In genomic region chr6:73612611-73613010, GRCh38 we compare ENCODE assay signal across 30 cellular contexts.
"Had no signal": no experiment of that assay in that cellular context is flagged by ENCODE, and none has a peak within 500 bp of the region (broad histone marks: within the 10 kb centered on the region; RNA-seq: fewer than 3 reads in every experiment).

No MANE protein-coding gene starts in this region.

- H3K4me1 Mint-ChIP-seq: activated naive CD4-positive, alpha-beta T cell treated with anti-CD3 and anti-CD28 coated beads, Interleukin-2, amount 10 ng/mL, durations not matched to agents 7 days and 5 days; brain had no signal

- H3K27me3 Mint-ChIP-seq: activated CD4-positive, alpha-beta memory T cell treated with anti-CD3 and anti-CD28 coated beads, Interleukin-2, amount 10 ng/mL, durations not matched to agents 7 days and 5 days; activated CD8-positive, alpha-beta memory T cell treated with anti-CD3 and anti-CD28 coated beads, Interleukin-2, amount 10 ng/mL, durations not matched to agents 7 days and 5 days; activated naive CD4-positive, alpha-beta T cell treated with anti-CD3 and anti-CD28 coated beads, Interleukin-2, amount 10 ng/mL, durations not matched to agents 7 days and 5 days; activated naive CD8-positive, alpha-beta T cell; activated naive CD8-positive, alpha-beta T cell treated with anti-CD3 and anti-CD28 coated beads, Interleukin-2, amount 50 U/mL, for 24 hours; brain had no signal

- H3K27ac ChIP-seq: KMS-11, SJCRH30, SK-N-MC, WERI-Rb-1 had no signal

- ATAC-seq: activated CD8-positive, alpha-beta memory T cell treated with anti-CD3 and anti-CD28 coated beads, Interleukin-2, amount 10 ng/mL, durations not matched to agents 7 days and 5 days; activated naive CD8-positive, alpha-beta T cell treated with anti-CD3 and anti-CD28 coated beads, Interleukin-2, amount 50 U/mL, for 24 hours had no signal

- DNase-seq: activated CD4-positive, alpha-beta memory T cell treated with anti-CD3 and anti-CD28 coated beads, Interleukin-2, amount 10 ng/mL, durations not matched to agents 7 days and 5 days; activated CD4-positive, alpha-beta T cell treated with anti-CD3 and anti-CD28 coated beads for 1 hour; activated CD4-positive, alpha-beta T cell treated with anti-CD3 and anti-CD28 coated beads for 48 hours; activated CD4-positive, CD25-positive, alpha-beta regulatory T cell; activated CD8-positive, alpha-beta memory T cell treated with anti-CD3 and anti-CD28 coated beads for 24 hours; activated CD8-positive, alpha-beta memory T cell treated with anti-CD3 and anti-CD28 coated beads, Interleukin-2, amount 10 ng/mL, durations not matched to agents 7 days and 5 days; activated CD8-positive, alpha-beta memory T cell treated with anti-CD3 and anti-CD28 coated beads, Interleukin-2, amount 50 U/mL, for 48 hours; activated effector memory CD4-positive, alpha-beta T cell treated with Interleukin-2 at 50 U/mL for 16 hours; activated naive CD4-positive, alpha-beta T cell treated with anti-CD3 and anti-CD28 coated beads, Interleukin-2, amount 10 ng/mL, durations not matched to agents 7 days and 5 days; activated naive CD8-positive, alpha-beta T cell treated with anti-CD3 and anti-CD28 coated beads, Interleukin-2, amount 50 U/mL, for 24 hours; activated T-cell treated with anti-CD3 and anti-CD28 coated beads, Interleukin-2, amount 50 U/mL, for 48 hours; anterior cingulate cortex; caudate nucleus; NCI-H1092 treated with DMSO at 0.1 percent for 48 hours; NCI-H1417 treated with DMSO at 0.1 percent for 48 hours; NCI-H187 treated with DMSO at 0.1 percent for 48 hours; NCI-H2081; NCI-H345; NCI-H510A; NCI-H526; NCI-H748 treated with DMSO at 0.1 percent for 48 hours; OCI-M1; SHP77; SJCRH30; T1000; WERI-Rb-1 had no signal

- H3K9me3 Mint-ChIP-seq: activated CD4-positive, alpha-beta memory T cell treated with anti-CD3 and anti-CD28 coated beads, Interleukin-2, amount 10 ng/mL, durations not matched to agents 7 days and 5 days; activated naive CD4-positive, alpha-beta T cell treated with anti-CD3 and anti-CD28 coated beads, Interleukin-2, amount 10 ng/mL, durations not matched to agents 7 days and 5 days; activated naive CD8-positive, alpha-beta T cell treated with anti-CD3 and anti-CD28 coated beads, Interleukin-2, amount 50 U/mL, for 24 hours; brain had no signal

- H3K36me3 ChIP-seq: SJCRH30 had no signal

- H3K27me3 ChIP-seq: SJCRH30 had no signal

- H3K4me3 ChIP-seq: SJCRH30, SK-N-MC had no signal

- H3K27ac Mint-ChIP-seq: activated CD4-positive, alpha-beta memory T cell treated with anti-CD3 and anti-CD28 coated beads, Interleukin-2, amount 10 ng/mL, durations not matched to agents 7 days and 5 days; activated CD8-positive, alpha-beta memory T cell treated with anti-CD3 and anti-CD28 coated beads, Interleukin-2, amount 10 ng/mL, durations not matched to agents 7 days and 5 days; activated naive CD4-positive, alpha-beta T cell treated with anti-CD3 and anti-CD28 coated beads, Interleukin-2, amount 10 ng/mL, durations not matched to agents 7 days and 5 days; activated naive CD8-positive, alpha-beta T cell; activated naive CD8-positive, alpha-beta T cell treated with anti-CD3 and anti-CD28 coated beads, Interleukin-2, amount 50 U/mL, for 24 hours; brain had no signal

- H3K4me1 ChIP-seq: SJCRH30 had no signal

- H3K4me3 Mint-ChIP-seq: activated CD4-positive, alpha-beta memory T cell treated with anti-CD3 and anti-CD28 coated beads, Interleukin-2, amount 10 ng/mL, durations not matched to agents 7 days and 5 days; activated CD8-positive, alpha-beta memory T cell treated with anti-CD3 and anti-CD28 coated beads, Interleukin-2, amount 10 ng/mL, durations not matched to agents 7 days and 5 days; activated naive CD4-positive, alpha-beta T cell treated with anti-CD3 and anti-CD28 coated beads, Interleukin-2, amount 10 ng/mL, durations not matched to agents 7 days and 5 days; activated naive CD8-positive, alpha-beta T cell; activated naive CD8-positive, alpha-beta T cell treated with anti-CD3 and anti-CD28 coated beads, Interleukin-2, amount 50 U/mL, for 24 hours; brain had no signal

- H3K9me3 ChIP-seq: SJCRH30 had no signal
